2 cellular contexts compared by ENCODE assay signal in genomic region chr17:42872251-42872965, GRCh38.
TF ChIP-seq lines count a peak whose summit lies in the region.

No MANE protein-coding gene starts in this region.

TF ChIP-seq in HEK293, 187 proteins besides CTCF, POLR2A, EP300 and RAD21:
- TF ChIP-seq EGR2 (tag by site-specific recombination; IDR thresholded peaks at IDR 0.05; ENCODE audit: low read depth), result peak; percentile 76
- TF ChIP-seq ZBTB1 (tag by site-specific recombination; IDR thresholded peaks at IDR 0.05), result no peak
- TF ChIP-seq ZNF530 (tag by site-specific recombination; IDR thresholded peaks at IDR 0.05; ENCODE audit: low read depth), result no peak
- peak; percentile 23; the same call in 1 of the 2 replicates for TF ChIP-seq ZFHX2 (tag by site-specific recombination; conservative IDR thresholded peaks at IDR 0.05)
- TF ChIP-seq, protein P1, sequence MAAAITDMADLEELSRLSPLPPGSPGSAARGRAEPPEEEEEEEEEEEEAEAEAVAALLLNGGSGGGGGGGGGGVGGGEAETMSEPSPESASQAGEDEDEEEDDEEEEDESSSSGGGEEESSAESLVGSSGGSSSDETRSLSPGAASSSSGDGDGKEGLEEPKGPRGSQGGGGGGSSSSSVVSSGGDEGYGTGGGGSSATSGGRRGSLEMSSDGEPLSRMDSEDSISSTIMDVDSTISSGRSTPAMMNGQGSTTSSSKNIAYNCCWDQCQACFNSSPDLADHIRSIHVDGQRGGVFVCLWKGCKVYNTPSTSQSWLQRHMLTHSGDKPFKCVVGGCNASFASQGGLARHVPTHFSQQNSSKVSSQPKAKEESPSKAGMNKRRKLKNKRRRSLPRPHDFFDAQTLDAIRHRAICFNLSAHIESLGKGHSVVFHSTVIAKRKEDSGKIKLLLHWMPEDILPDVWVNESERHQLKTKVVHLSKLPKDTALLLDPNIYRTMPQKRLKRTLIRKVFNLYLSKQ (tag by site-specific recombination; IDR thresholded peaks at IDR 0.05; ENCODE audit: borderline replicate concordance), result no peak
- no peak for TF ChIP-seq SCRT1 (tag by site-specific recombination; IDR thresholded peaks at IDR 0.05; ENCODE audit: borderline replicate concordance)
- 0 out of 2 replicates have a peak, but pooled peaks have one; percentile 19 for TF ChIP-seq SCRT2 (tag by site-specific recombination; IDR thresholded peaks at IDR 0.05)
- no peak for TF ChIP-seq ZNF670 (tag by site-specific recombination; IDR thresholded peaks at IDR 0.05; ENCODE audit: low read depth)
TF ChIP-seq in HEK293: peak in this region for 3.

TF ChIP-seq in HepG2, 621 proteins besides CTCF, POLR2A, EP300 and RAD21 (continues in another document):
- no peak for TF ChIP-seq RFXANK (CRISPR knock-in tag; IDR thresholded peaks at IDR 0.05)
- TF ChIP-seq, protein P2, sequence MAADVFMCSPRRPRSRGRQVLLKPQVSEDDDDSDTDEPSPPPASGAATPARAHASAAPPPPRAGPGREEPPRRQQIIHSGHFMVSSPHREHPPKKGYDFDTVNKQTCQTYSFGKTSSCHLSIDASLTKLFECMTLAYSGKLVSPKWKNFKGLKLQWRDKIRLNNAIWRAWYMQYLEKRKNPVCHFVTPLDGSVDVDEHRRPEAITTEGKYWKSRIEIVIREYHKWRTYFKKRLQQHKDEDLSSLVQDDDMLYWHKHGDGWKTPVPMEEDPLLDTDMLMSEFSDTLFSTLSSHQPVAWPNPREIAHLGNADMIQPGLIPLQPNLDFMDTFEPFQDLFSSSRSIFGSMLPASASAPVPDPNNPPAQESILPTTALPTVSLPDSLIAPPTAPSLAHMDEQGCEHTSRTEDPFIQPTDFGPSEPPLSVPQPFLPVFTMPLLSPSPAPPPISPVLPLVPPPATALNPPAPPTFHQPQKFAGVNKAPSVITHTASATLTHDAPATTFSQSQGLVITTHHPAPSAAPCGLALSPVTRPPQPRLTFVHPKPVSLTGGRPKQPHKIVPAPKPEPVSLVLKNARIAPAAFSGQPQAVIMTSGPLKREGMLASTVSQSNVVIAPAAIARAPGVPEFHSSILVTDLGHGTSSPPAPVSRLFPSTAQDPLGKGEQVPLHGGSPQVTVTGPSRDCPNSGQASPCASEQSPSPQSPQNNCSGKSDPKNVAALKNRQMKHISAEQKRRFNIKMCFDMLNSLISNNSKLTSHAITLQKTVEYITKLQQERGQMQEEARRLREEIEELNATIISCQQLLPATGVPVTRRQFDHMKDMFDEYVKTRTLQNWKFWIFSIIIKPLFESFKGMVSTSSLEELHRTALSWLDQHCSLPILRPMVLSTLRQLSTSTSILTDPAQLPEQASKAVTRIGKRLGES (CRISPR knock-in tag; IDR thresholded peaks at IDR 0.05; ENCODE audit: borderline replicate concordance), result no peak
- TF ChIP-seq, protein P3, sequence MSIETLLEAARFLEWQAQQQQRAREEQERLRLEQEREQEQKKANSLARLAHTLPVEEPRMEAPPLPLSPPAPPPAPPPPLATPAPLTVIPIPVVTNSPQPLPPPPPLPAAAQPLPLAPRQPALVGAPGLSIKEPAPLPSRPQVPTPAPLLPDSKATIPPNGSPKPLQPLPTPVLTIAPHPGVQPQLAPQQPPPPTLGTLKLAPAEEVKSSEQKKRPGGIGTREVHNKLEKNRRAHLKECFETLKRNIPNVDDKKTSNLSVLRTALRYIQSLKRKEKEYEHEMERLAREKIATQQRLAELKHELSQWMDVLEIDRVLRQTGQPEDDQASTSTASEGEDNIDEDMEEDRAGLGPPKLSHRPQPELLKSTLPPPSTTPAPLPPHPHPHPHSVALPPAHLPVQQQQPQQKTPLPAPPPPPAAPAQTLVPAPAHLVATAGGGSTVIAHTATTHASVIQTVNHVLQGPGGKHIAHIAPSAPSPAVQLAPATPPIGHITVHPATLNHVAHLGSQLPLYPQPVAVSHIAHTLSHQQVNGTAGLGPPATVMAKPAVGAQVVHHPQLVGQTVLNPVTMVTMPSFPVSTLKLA (IDR thresholded peaks at IDR 0.05), result no peak
- peak; percentile 74; the same call in 1 of the 2 replicates for TF ChIP-seq MTA1 (CRISPR knock-in tag; IDR thresholded peaks at IDR 0.05; ENCODE audit: borderline replicate concordance)
- TF ChIP-seq, protein P4, sequence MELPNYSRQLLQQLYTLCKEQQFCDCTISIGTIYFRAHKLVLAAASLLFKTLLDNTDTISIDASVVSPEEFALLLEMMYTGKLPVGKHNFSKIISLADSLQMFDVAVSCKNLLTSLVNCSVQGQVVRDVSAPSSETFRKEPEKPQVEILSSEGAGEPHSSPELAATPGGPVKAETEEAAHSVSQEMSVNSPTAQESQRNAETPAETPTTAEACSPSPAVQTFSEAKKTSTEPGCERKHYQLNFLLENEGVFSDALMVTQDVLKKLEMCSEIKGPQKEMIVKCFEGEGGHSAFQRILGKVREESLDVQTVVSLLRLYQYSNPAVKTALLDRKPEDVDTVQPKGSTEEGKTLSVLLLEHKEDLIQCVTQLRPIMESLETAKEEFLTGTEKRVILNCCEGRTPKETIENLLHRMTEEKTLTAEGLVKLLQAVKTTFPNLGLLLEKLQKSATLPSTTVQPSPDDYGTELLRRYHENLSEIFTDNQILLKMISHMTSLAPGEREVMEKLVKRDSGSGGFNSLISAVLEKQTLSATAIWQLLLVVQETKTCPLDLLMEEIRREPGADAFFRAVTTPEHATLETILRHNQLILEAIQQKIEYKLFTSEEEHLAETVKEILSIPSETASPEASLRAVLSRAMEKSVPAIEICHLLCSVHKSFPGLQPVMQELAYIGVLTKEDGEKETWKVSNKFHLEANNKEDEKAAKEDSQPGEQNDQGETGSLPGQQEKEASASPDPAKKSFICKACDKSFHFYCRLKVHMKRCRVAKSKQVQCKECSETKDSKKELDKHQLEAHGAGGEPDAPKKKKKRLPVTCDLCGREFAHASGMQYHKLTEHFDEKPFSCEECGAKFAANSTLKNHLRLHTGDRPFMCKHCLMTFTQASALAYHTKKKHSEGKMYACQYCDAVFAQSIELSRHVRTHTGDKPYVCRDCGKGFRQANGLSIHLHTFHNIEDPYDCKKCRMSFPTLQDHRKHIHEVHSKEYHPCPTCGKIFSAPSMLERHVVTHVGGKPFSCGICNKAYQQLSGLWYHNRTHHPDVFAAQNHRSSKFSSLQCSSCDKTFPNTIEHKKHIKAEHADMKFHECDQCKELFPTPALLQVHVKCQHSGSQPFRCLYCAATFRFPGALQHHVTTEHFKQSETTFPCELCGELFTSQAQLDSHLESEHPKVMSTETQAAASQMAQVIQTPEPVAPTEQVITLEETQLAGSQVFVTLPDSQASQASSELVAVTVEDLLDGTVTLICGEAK (IDR thresholded peaks at IDR 0.05), result no peak
- TF ChIP-seq, protein P4 (CRISPR knock-in tag; IDR thresholded peaks at IDR 0.05), result 0 out of 2 replicates have a peak, but pooled peaks have one; percentile 39
- no peak for TF ChIP-seq HNRNPK (IDR thresholded peaks at IDR 0.05; ENCODE audit: low read depth, low read length, poor library complexity, severe bottlenecking)
- TF ChIP-seq, protein P5, sequence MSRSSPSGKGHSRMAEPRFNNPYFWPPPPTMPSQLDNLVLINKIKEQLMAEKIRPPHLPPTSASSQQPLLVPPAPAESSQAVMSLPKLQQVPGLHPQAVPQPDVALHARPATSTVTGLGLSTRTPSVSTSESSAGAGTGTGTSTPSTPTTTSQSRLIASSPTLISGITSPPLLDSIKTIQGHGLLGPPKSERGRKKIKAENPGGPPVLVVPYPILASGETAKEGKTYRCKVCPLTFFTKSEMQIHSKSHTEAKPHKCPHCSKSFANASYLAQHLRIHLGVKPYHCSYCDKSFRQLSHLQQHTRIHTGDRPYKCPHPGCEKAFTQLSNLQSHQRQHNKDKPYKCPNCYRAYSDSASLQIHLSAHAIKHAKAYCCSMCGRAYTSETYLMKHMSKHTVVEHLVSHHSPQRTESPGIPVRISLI (CRISPR knock-in tag; IDR thresholded peaks at IDR 0.05; ENCODE audit: borderline replicate concordance), result no peak
- no peak for TF ChIP-seq MED1 (CRISPR knock-in tag; IDR thresholded peaks at IDR 0.05)
- no peak for TF ChIP-seq MBNL3 (CRISPR knock-in tag; conservative IDR thresholded peaks at IDR 0.05)
- no peak for TF ChIP-seq NFATC3 (CRISPR knock-in tag; IDR thresholded peaks at IDR 0.05)
- TF ChIP-seq SALL1 (CRISPR knock-in tag; IDR thresholded peaks at IDR 0.05), result peak; percentile 20; the same call in 1 of the 2 replicates
- TF ChIP-seq, protein P6, sequence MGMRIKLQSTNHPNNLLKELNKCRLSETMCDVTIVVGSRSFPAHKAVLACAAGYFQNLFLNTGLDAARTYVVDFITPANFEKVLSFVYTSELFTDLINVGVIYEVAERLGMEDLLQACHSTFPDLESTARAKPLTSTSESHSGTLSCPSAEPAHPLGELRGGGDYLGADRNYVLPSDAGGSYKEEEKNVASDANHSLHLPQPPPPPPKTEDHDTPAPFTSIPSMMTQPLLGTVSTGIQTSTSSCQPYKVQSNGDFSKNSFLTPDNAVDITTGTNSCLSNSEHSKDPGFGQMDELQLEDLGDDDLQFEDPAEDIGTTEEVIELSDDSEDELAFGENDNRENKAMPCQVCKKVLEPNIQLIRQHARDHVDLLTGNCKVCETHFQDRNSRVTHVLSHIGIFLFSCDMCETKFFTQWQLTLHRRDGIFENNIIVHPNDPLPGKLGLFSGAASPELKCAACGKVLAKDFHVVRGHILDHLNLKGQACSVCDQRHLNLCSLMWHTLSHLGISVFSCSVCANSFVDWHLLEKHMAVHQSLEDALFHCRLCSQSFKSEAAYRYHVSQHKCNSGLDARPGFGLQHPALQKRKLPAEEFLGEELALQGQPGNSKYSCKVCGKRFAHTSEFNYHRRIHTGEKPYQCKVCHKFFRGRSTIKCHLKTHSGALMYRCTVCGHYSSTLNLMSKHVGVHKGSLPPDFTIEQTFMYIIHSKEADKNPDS (CRISPR knock-in tag; IDR thresholded peaks at IDR 0.05), result no peak
- TF ChIP-seq RERE (CRISPR knock-in tag; IDR thresholded peaks at IDR 0.05; ENCODE audit: low read depth), result no peak
- TF ChIP-seq ZNF569 (CRISPR knock-in tag; IDR thresholded peaks at IDR 0.05; ENCODE audit: borderline replicate concordance), result no peak
- TF ChIP-seq ZNF772 (CRISPR knock-in tag; IDR thresholded peaks at IDR 0.05), result 0 out of 2 replicates have a peak, but pooled peaks have one; percentile 27
- TF ChIP-seq ZNF570 (CRISPR knock-in tag; IDR thresholded peaks at IDR 0.05; ENCODE audit: borderline replicate concordance), result no peak
- no peak for TF ChIP-seq SRY (CRISPR knock-in tag; IDR thresholded peaks at IDR 0.05)
- no peak for TF ChIP-seq SRSF1 (optimal IDR thresholded peaks at IDR 0.05; ENCODE audit: low read depth, low read length)
- no peak for TF ChIP-seq ZMYM2 (CRISPR knock-in tag; IDR thresholded peaks at IDR 0.05)
- no peak for TF ChIP-seq RXRB (CRISPR knock-in tag; IDR thresholded peaks at IDR 0.05; ENCODE audit: borderline replicate concordance)
- no peak for TF ChIP-seq GATA4 (IDR thresholded peaks at IDR 0.05; ENCODE audit: borderline replicate concordance, low read depth)
- no peak for TF ChIP-seq ZNF790 (CRISPR knock-in tag; IDR thresholded peaks at IDR 0.05; ENCODE audit: borderline replicate concordance)
